Comparison of ENCODE assay signal across 8 cellular contexts in genomic region chr3:11642455-11643162, GRCh38. TPM values are rescaled to one million over a fixed set of nuclear protein-coding genes. Genes with fewer than 3 reads are reported as not detected.
DNase-seq lines count a peak whose midpoint lies in the region; ATAC-seq, FAIRE-seq and TF ChIP-seq lines count a peak whose summit lies in the region.

No MANE protein-coding gene starts in this region.

- FAIRE-seq in GM19239 (lab: Jason Lieb, UNC), result peak; percentile 77

- DNase-seq in CD14-positive monocyte (ENCODE audit: low spot score) (peak; percentile 61), GM19239 (ENCODE audit: insufficient read length, low spot score) (no peak), PC-9 (peak; percentile 30 to 38), fibroblast of gingiva (ENCODE audit: low read depth) (peak; percentile 84)
- DNase-seq in activated T-cell treated with anti-CD3 and anti-CD28 coated beads, Interleukin-2, amount 50 U/mL, for 72 hours, result peak; percentile 65 to 73
- peak; percentile 39 to 75 (median 69) for DNase-seq in naive thymus-derived CD4-positive, alpha-beta T cell
- peak; percentile 47 for DNase-seq in stimulated activated naive CD4-positive, alpha-beta T cell treated with Interleukin-2 at 50 U/mL for 16 hours (lab: John Stamatoyannopoulos, UW)

- peak; percentile 80 for ATAC-seq in HG03432 (IDR thresholded peaks at IDR 0.05; ENCODE audit: unreplicated experiment)
- ATAC-seq in activated T-cell treated with anti-CD3 and anti-CD28 coated beads, Interleukin-2, amount 50 U/mL, for 72 hours (replicated peaks in 1 of 2), result peak; percentile 77 to 87
- peak; percentile 72 for ATAC-seq in naive thymus-derived CD4-positive, alpha-beta T cell

- BruUV-seq in PC-9 (replicated peaks; lab: Mats Ljungman, UMichigan), result no TSS peak

- H2AFZ ChIP-seq in PC-9, result peak overlapping the region; percentile 79

- intact Hi-C loops in CD14-positive monocyte (cut with micrococcal nuclease), result no loop called here
- intact Hi-C loops in PC-9 (cut with micrococcal nuclease; ENCODE audit: unreplicated experiment), result loop anchor here (1.0 to 10.0 kb wide), 4 partner anchors 42 to 408 kb away; no protein-coding TSS in a partner anchor
- intact Hi-C loops in naive thymus-derived CD4-positive, alpha-beta T cell (cut with micrococcal nuclease), result loop anchor here (1.0 to 5.0 kb wide), 12 partner anchors 8 to 1020 kb away; partner anchors contain the start of genes ATG7 (in 2 of the 2), TAMM41 (in 2 of the 2), TSEN2 (in 2 of the 2) and RAF1 (in 1 of the 2)

- H3K4me3 Mint-ChIP-seq in CD14-positive monocyte, result peak overlapping the region; percentile 99
- H3K4me3 Mint-ChIP-seq in activated T-cell treated with anti-CD3 and anti-CD28 coated beads, Interleukin-2, amount 50 U/mL, for 72 hours, result peak overlapping the region; percentile 99 to 100
- H3K4me3 Mint-ChIP-seq in naive thymus-derived CD4-positive, alpha-beta T cell, result peak overlapping the region; percentile 90 to 100 (median 98)

- no peaks in the 10 kb centered on the region for H3K36me3 ChIP-seq in PC-9 (ENCODE audit: low read depth)
- no peaks in the 10 kb centered on the region for H3K36me3 ChIP-seq in naive thymus-derived CD4-positive, alpha-beta T cell (ENCODE audit: control insufficient read depth in 2 of 3, insufficient read depth in 3 of 3, low read length in 3 of 3)

- no peaks in the 10 kb centered on the region for H3K27me3 ChIP-seq in PC-9 (ENCODE audit: insufficient read depth, low read depth)
- H3K27me3 ChIP-seq in naive thymus-derived CD4-positive, alpha-beta T cell (ENCODE audit: control insufficient read depth in 2 of 2, insufficient read depth in 2 of 2, low read length in 2 of 2), result no peaks in the 10 kb centered on the region

- TF ChIP-seq CTCF in CD14-positive monocyte (IDR thresholded peaks at IDR 0.05) (no peak), PC-9 (conservative IDR thresholded peaks at IDR 0.05) (no peak)

- H3K4me3 ChIP-seq in PC-9, result peak overlapping the region; percentile 77
- peak overlapping the region; percentile 98 for H3K4me3 ChIP-seq in naive thymus-derived CD4-positive, alpha-beta T cell (ENCODE audit: low read length)

- peaks cover 0 to 2% (median 0%) of the 10 kb centered on the region in 7 donors for H3K9me3 Mint-ChIP-seq in CD14-positive monocyte
- H3K9me3 Mint-ChIP-seq in activated T-cell treated with anti-CD3 and anti-CD28 coated beads, Interleukin-2, amount 50 U/mL, for 72 hours, result no peaks in the 10 kb centered on the region
- no peaks in the 10 kb centered on the region for H3K9me3 Mint-ChIP-seq in naive thymus-derived CD4-positive, alpha-beta T cell

- H3F3A ChIP-seq in PC-9 (ENCODE audit: insufficient read depth, low read depth), result peaks cover 38% of the 10 kb centered on the region

- peaks cover 25% of the 10 kb centered on the region for H3K4me1 ChIP-seq in PC-9 (replicated peaks; ENCODE audit: insufficient read depth)
- peaks cover 12 to 33% of the 10 kb centered on the region in 2 donors for H3K4me1 ChIP-seq in naive thymus-derived CD4-positive, alpha-beta T cell (ENCODE audit: control insufficient read depth in 2 of 2, insufficient read depth in 2 of 2, low read length in 2 of 2)

- H3K36me3 Mint-ChIP-seq in CD14-positive monocyte, result peaks cover 3 to 10% of the 10 kb centered on the region in 2 donors
- H3K36me3 Mint-ChIP-seq in activated T-cell treated with anti-CD3 and anti-CD28 coated beads, Interleukin-2, amount 50 U/mL, for 72 hours (ENCODE audit: insufficient read depth in 2 of 2), result peaks cover 2 to 4% of the 10 kb centered on the region in 2 donors
- H3K36me3 Mint-ChIP-seq in naive thymus-derived CD4-positive, alpha-beta T cell, result peaks cover 0 to 19% (median 5%) of the 10 kb centered on the region in 5 donors

- H3K27ac Mint-ChIP-seq in CD14-positive monocyte, result peak overlapping the region; percentile 91 to 99 (median 97)
- H3K27ac Mint-ChIP-seq in activated T-cell treated with anti-CD3 and anti-CD28 coated beads, Interleukin-2, amount 50 U/mL, for 72 hours, result peak overlapping the region; percentile 99
- H3K27ac Mint-ChIP-seq in naive thymus-derived CD4-positive, alpha-beta T cell, result peak overlapping the region; percentile 94 to 100 (median 99)

- H4K20me1 ChIP-seq in PC-9 (ENCODE audit: insufficient read depth), result peaks cover 4% of the 10 kb centered on the region

- POLR2A ChIA-PET in PC-9 (lab: Charles Lee; ENCODE audit: unreplicated experiment), result no interaction called here
- POLR2A ChIA-PET in naive thymus-derived CD4-positive, alpha-beta T cell (lab: Charles Lee), result interaction anchor here (0.7 to 1.5 kb wide), 6 partner anchors 9 to 335 kb away, joined by 3 to 11 read pairs (median 4); partner anchors contain the start of gene TAMM41

- CTCF ChIA-PET in PC-9 (lab: Charles Lee), result interaction anchor here (0.6 kb wide), 1 partner anchor 204 kb away, joined by 3 read pairs; the partner anchor contains the start of gene TAMM41
- CTCF ChIA-PET in naive thymus-derived CD4-positive, alpha-beta T cell (lab: Charles Lee), result interaction anchor here (0.6 to 2.1 kb wide), 3 partner anchors 29 to 264 kb away, joined by 3 to 7 read pairs (median 6); no protein-coding TSS in a partner anchor

- no peaks in the 10 kb centered on the region for H3K9me2 ChIP-seq in PC-9 (ENCODE audit: insufficient read depth)

- H3K4me2 ChIP-seq in PC-9, result peak overlapping the region; percentile 91

- H3K9me3 ChIP-seq in PC-9 (ENCODE audit: insufficient read depth, low read depth), result no peaks in the 10 kb centered on the region
- H3K9me3 ChIP-seq in naive thymus-derived CD4-positive, alpha-beta T cell (ENCODE audit: control insufficient read depth in 2 of 3, low read length in 3 of 3), result no peaks in the 10 kb centered on the region

- peaks cover 66% of the 10 kb centered on the region for H3K79me2 ChIP-seq in PC-9 (ENCODE audit: low read depth)

- peak overlapping the region; percentile 66 for H3K27ac ChIP-seq in PC-9
- peak overlapping the region; percentile 91 for H3K27ac ChIP-seq in naive thymus-derived CD4-positive, alpha-beta T cell (ENCODE audit: low read depth, low read length)

- H3K27me3 Mint-ChIP-seq in CD14-positive monocyte (ENCODE audit: low read depth in 3 of 3), result peaks cover 0 to 2% (median 0%) of the 10 kb centered on the region in 3 donors
- H3K27me3 Mint-ChIP-seq in activated T-cell treated with anti-CD3 and anti-CD28 coated beads, Interleukin-2, amount 50 U/mL, for 72 hours (ENCODE audit: low read depth), result no peaks in the 10 kb centered on the region
- H3K27me3 Mint-ChIP-seq in naive thymus-derived CD4-positive, alpha-beta T cell, result peaks cover 0 to 8% (median 0%) of the 10 kb centered on the region in 5 donors

- peaks cover 45% of the 10 kb centered on the region for H3K4me1 Mint-ChIP-seq in CD14-positive monocyte
- peaks cover 57% of the 10 kb centered on the region for H3K4me1 Mint-ChIP-seq in activated T-cell treated with anti-CD3 and anti-CD28 coated beads, Interleukin-2, amount 50 U/mL, for 72 hours (ENCODE audit: low read depth)
- peaks cover 29 to 53% (median 47%) of the 10 kb centered on the region in 7 donors for H3K4me1 Mint-ChIP-seq in naive thymus-derived CD4-positive, alpha-beta T cell

RNA-seq across cellular contexts. Expression of gene VGLL4, which starts 1.1 kb away (rescaled TPM):
- 10 to 100 TPM in 1 of 2 donors, 1 to 10 TPM in 1; 8.5 to 10.0 TPM for polyA plus RNA-seq in CD14-positive monocyte
- 39.1 and 42.2 TPM in 2 replicates for total RNA-seq in PC-9 (2021)
- total RNA-seq in activated T-cell treated with anti-CD3 and anti-CD28 coated beads, Interleukin-2, amount 50 U/mL, for 72 hours, result 10 to 100 TPM; 22.3 to 23.7 TPM
- total RNA-seq in naive thymus-derived CD4-positive, alpha-beta T cell, result 10 to 100 TPM; 22.9 to 44.8 (median 36.2) TPM
- 10 to 100 TPM; 18.6 to 23.8 TPM for polyA plus RNA-seq in naive thymus-derived CD4-positive, alpha-beta T cell

Comparison
In these comparisons a context has a peak if more than half of its experiments do, and no peak if none do; other contexts are left out.
1. intact Hi-C loops: an anchor here in PC-9 (1.0 to 10.0 kb wide) and naive thymus-derived CD4-positive, alpha-beta T cell (1.0 to 5.0 kb wide); none called in CD14-positive monocyte.